ENCODE assay signal across 25 cellular contexts in the genomic region with DNA sequence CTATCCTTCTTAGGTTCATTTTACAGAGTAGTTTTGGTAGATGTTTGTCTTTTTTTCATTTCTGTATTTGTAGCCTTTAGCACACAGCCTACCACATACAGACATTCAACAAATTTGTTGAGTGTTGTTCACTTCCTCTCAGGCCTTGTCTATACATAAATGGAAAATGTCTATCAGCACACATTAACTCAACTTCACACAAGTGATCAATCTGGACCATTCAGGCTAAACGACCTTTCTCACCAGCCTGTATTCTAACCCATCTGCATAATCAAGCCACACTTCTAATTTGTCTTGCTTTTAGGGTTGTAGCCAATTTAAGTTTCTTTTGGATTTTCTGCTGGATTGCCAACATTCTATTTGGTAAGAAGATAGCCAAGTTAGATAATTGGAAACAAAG. TPM values are rescaled to one million over a fixed set of nuclear protein-coding genes. Genes with fewer than 3 reads are reported as not detected.
DNase-seq lines count a peak whose midpoint lies in the region; ATAC-seq and TF ChIP-seq lines count a peak whose summit lies in the region.
"Had no signal": no experiment of that assay in that cellular context is flagged by ENCODE, and none has a peak within 500 bp of the region (broad histone marks: within the 10 kb centered on the region; RNA-seq: fewer than 3 reads in every experiment).

No MANE protein-coding gene starts in this region.

- peaks cover 3% of the 10 kb centered on the region for H3K9me3 Mint-ChIP-seq in activated CD4-positive, alpha-beta T cell treated with anti-CD3 and anti-CD28 coated beads for 36 hours (ENCODE audit: low read depth)
- no peaks in the 10 kb centered on the region for H3K9me3 Mint-ChIP-seq in stimulated activated naive CD8-positive, alpha-beta T cell treated with anti-CD3 and anti-CD28 coated beads, Interleukin-15, amount 100 ng/mL, for 72 hours
- peaks cover 0 to 6% (median 0%) of the 10 kb centered on the region in 5 experiments for H3K9me3 Mint-ChIP-seq in brain
- H3K9me3 Mint-ChIP-seq: CD4-positive, alpha-beta T cell; CD8-positive, alpha-beta memory T cell had no signal

- peak overlapping the region; percentile 66 for H3K27ac ChIP-seq in neutrophil
- H3K27ac ChIP-seq: 22Rv1; A549; BLaER1 treated with 17β-estradiol and CSF1 and Interleukin-3, amounts not matched to agents 10 nM and 100 nM; GM23248 had no signal

- no peak for TF ChIP-seq CTCF in brain (conservative IDR thresholded peaks at IDR 0.05)
- no peak for TF ChIP-seq CTCF in neutrophil (IDR thresholded peaks at IDR 0.05)

- intact Hi-C loops in activated CD4-positive, alpha-beta T cell treated with anti-CD3 and anti-CD28 coated beads for 36 hours (cut with DNase I, micrococcal nuclease), result no loop called here

- H3K4me1 Mint-ChIP-seq in activated CD4-positive, alpha-beta T cell treated with anti-CD3 and anti-CD28 coated beads for 36 hours, result peaks cover 47% of the 10 kb centered on the region
- H3K4me1 Mint-ChIP-seq in stimulated activated naive CD8-positive, alpha-beta T cell treated with anti-CD3 and anti-CD28 coated beads, Interleukin-15, amount 100 ng/mL, for 72 hours, result peaks cover 62% of the 10 kb centered on the region
- peaks cover 44% of the 10 kb centered on the region for H3K4me1 Mint-ChIP-seq in brain

- H3K4me3 Mint-ChIP-seq in activated CD4-positive, alpha-beta T cell treated with anti-CD3 and anti-CD28 coated beads for 36 hours, result no peak overlapping the region
- H3K4me3 Mint-ChIP-seq in stimulated activated naive CD8-positive, alpha-beta T cell treated with anti-CD3 and anti-CD28 coated beads, Interleukin-15, amount 100 ng/mL, for 72 hours, result no peak overlapping the region
- no peak overlapping the region for H3K4me3 Mint-ChIP-seq in brain
- H3K4me3 Mint-ChIP-seq: CD14-positive monocyte; CD4-positive, alpha-beta T cell; CD8-positive, alpha-beta memory T cell had no signal

- H3K36me3 Mint-ChIP-seq in activated CD4-positive, alpha-beta T cell treated with anti-CD3 and anti-CD28 coated beads for 36 hours (ENCODE audit: low read depth), result no peaks in the 10 kb centered on the region
- no peaks in the 10 kb centered on the region for H3K36me3 Mint-ChIP-seq in brain
- H3K36me3 Mint-ChIP-seq: CD14-positive monocyte; CD8-positive, alpha-beta memory T cell had no signal

- H3K4me3 ChIP-seq in neutrophil (ENCODE audit: low read depth in 1 of 2, low read length in 1 of 2), result no peak overlapping the region
- H3K4me3 ChIP-seq: A549; BLaER1 treated with 17β-estradiol and CSF1 and Interleukin-3, amounts not matched to agents 10 nM and 100 nM; GM12878; GM23248 had no signal

- CTCF ChIA-PET in activated CD4-positive, alpha-beta T cell treated with anti-CD3 and anti-CD28 coated beads for 36 hours (lab: Charles Lee), result interaction anchor here (0.6 kb wide), 1 partner anchor 341 kb away, joined by 3 read pairs; no protein-coding TSS in a partner anchor

- no peaks in the 10 kb centered on the region for H3K27me3 ChIP-seq in neutrophil
- H3K27me3 ChIP-seq: BE2C; BLaER1 treated with 17β-estradiol and CSF1 and Interleukin-3, amounts not matched to agents 10 nM and 100 nM had no signal

- peak; percentile 34 for ATAC-seq in activated CD4-positive, alpha-beta T cell treated with anti-CD3 and anti-CD28 coated beads for 36 hours
- peak; percentile 67 for ATAC-seq in stimulated activated naive CD8-positive, alpha-beta T cell treated with anti-CD3 and anti-CD28 coated beads, Interleukin-15, Interleukin-2, amounts not matched to agents 100 U/mL and 50 U/mL, for 24 hours
- ATAC-seq in stimulated activated naive CD8-positive, alpha-beta T cell treated with anti-CD3 and anti-CD28 coated beads, Interleukin-15, amount 100 ng/mL, for 72 hours, result no peak
- ATAC-seq in HG02798 (IDR thresholded peaks at IDR 0.05; ENCODE audit: poor library complexity, unreplicated experiment), result no peak
- ATAC-seq: A549, GM12878 had no signal

- POLR2A ChIA-PET in activated CD4-positive, alpha-beta T cell treated with anti-CD3 and anti-CD28 coated beads for 36 hours (lab: Charles Lee), result no interaction called here

- H3K9me3 ChIP-seq in neutrophil, result no peaks in the 10 kb centered on the region
- H3K9me3 ChIP-seq: A549, BE2C had no signal

- H3K36me3 ChIP-seq in neutrophil, result no peaks in the 10 kb centered on the region
- H3K36me3 ChIP-seq: BE2C; BLaER1 treated with 17β-estradiol and CSF1 and Interleukin-3, amounts not matched to agents 10 nM and 100 nM had no signal

- H3K27ac Mint-ChIP-seq in activated CD4-positive, alpha-beta T cell treated with anti-CD3 and anti-CD28 coated beads for 36 hours, result no peak overlapping the region
- no peak overlapping the region for H3K27ac Mint-ChIP-seq in stimulated activated naive CD8-positive, alpha-beta T cell treated with anti-CD3 and anti-CD28 coated beads, Interleukin-15, amount 100 ng/mL, for 72 hours
- H3K27ac Mint-ChIP-seq in brain, result peak overlapping the region in 3 of 5 experiments; percentile 15 to 71 (median 15)
- H3K27ac Mint-ChIP-seq: CD4-positive, alpha-beta T cell had no signal

- peaks cover 39 to 60% of the 10 kb centered on the region in 2 experiments for H3K4me1 ChIP-seq in neutrophil (ENCODE audit: control insufficient read depth in 1 of 2, insufficient read depth in 1 of 2, low read depth in 1 of 2, low read length in 1 of 2)
- H3K4me1 ChIP-seq: A549, BE2C had no signal

- H3K27me3 Mint-ChIP-seq in activated CD4-positive, alpha-beta T cell treated with anti-CD3 and anti-CD28 coated beads for 36 hours, result no peaks in the 10 kb centered on the region
- no peaks in the 10 kb centered on the region for H3K27me3 Mint-ChIP-seq in stimulated activated naive CD8-positive, alpha-beta T cell treated with anti-CD3 and anti-CD28 coated beads, Interleukin-15, amount 100 ng/mL, for 72 hours
- H3K27me3 Mint-ChIP-seq in brain, result peaks cover 4% of the 10 kb centered on the region
- H3K27me3 Mint-ChIP-seq: CD4-positive, alpha-beta T cell; CD8-positive, alpha-beta memory T cell had no signal

- DNase-seq in activated CD4-positive, alpha-beta T cell treated with anti-CD3 and anti-CD28 coated beads for 36 hours, result no peak
- no peak for DNase-seq in activated CD4-positive, alpha-beta T cell treated with anti-CD3 and anti-CD28 coated beads for 48 hours
- DNase-seq in stimulated activated naive CD8-positive, alpha-beta T cell treated with anti-CD3 and anti-CD28 coated beads, Interleukin-15, Interleukin-2, amounts not matched to agents 100 U/mL and 50 U/mL, for 24 hours, result no peak
- no peak for DNase-seq in stimulated activated naive CD8-positive, alpha-beta T cell treated with anti-CD3 and anti-CD28 coated beads, Interleukin-15, amount 100 ng/mL, for 72 hours
- DNase-seq in ureter (ENCODE audit: low spot score), result no peak
- DNase-seq: ACHN; AML-193; BE2C; CD4-positive, alpha-beta T cell; CD8-positive, alpha-beta memory T cell; DMS 273 treated with DMSO at 0.1 percent for 48 hours; DMS79; EL; GDM1; GM23248; H7; HCEC 1CT had no signal

RNA-seq across cellular contexts. Expression of a gene that starts 59.9 kb away (rescaled TPM):
- 100 to 1,000 TPM; 174 to 190 TPM for total RNA-seq in activated CD4-positive, alpha-beta T cell treated with anti-CD3 and anti-CD28 coated beads for 36 hours
- 51.3 TPM for polyA plus RNA-seq in brain (ENCODE audit: insufficient read depth, low read depth, low replicate concordance)
- total RNA-seq in ureter, result 83.6 TPM

Comparison
In these comparisons a context has a peak if more than half of its experiments do, and no peak if none do; other contexts are left out.
1. ATAC-seq: peak in activated CD4-positive, alpha-beta T cell treated with anti-CD3 and anti-CD28 coated beads for 36 hours (single experiment) and stimulated activated naive CD8-positive, alpha-beta T cell treated with anti-CD3 and anti-CD28 coated beads, Interleukin-15, Interleukin-2, amounts not matched to agents 100 U/mL and 50 U/mL, for 24 hours (single experiment); none in stimulated activated naive CD8-positive, alpha-beta T cell treated with anti-CD3 and anti-CD28 coated beads, Interleukin-15, amount 100 ng/mL, for 72 hours (single experiment) and HG02798 (single experiment).
2. H3K27ac Mint-ChIP-seq: peak in brain (3 of 5); none in activated CD4-positive, alpha-beta T cell treated with anti-CD3 and anti-CD28 coated beads for 36 hours (single experiment) and stimulated activated naive CD8-positive, alpha-beta T cell treated with anti-CD3 and anti-CD28 coated beads, Interleukin-15, amount 100 ng/mL, for 72 hours (0 of 2).